Comparison of ENCODE assay signal across 8 cellular contexts in genomic region chr14:88793259-88793625, GRCh38. TPM values are rescaled to one million over a fixed set of nuclear protein-coding genes. Genes with fewer than 3 reads are reported as not detected.
DNase-seq lines count a peak whose midpoint lies in the region; ATAC-seq and TF ChIP-seq lines count a peak whose summit lies in the region.

No MANE protein-coding gene starts in this region.

- H3K27me3 ChIP-seq in DND-41 (ENCODE audit: insufficient read depth, low read length, poor library complexity) (no peaks in the 10 kb centered on the region), SU-DHL-6 (ENCODE audit: low read length) (no peaks in the 10 kb centered on the region; the same call in 1 of the 2 replicates)

- H3F3A ChIP-seq in SU-DHL-6 (ENCODE audit: insufficient read depth), result peaks cover 22% of the 10 kb centered on the region

- H3K36me3 ChIP-seq in DND-41 (ENCODE audit: insufficient read depth, low read length) (no peaks in the 10 kb centered on the region), SU-DHL-6 (ENCODE audit: low read length) (no peaks in the 10 kb centered on the region)

- H3K9me2 ChIP-seq in SU-DHL-6 (replicated peaks; ENCODE audit: insufficient read depth, low read length), result no peaks in the 10 kb centered on the region

- peaks cover 44% of the 10 kb centered on the region for H3K4me1 ChIP-seq in DND-41 (ENCODE audit: insufficient read depth, low read length)

- peak overlapping the region; percentile 81 for H3K9ac ChIP-seq in DND-41 (ENCODE audit: low read depth, low read length)
- H3K9ac ChIP-seq in SU-DHL-6 (ENCODE audit: low read length), result peak overlapping the region; percentile 75

- peak; percentile 12; the same call in 2 of the 3 replicates for ATAC-seq in DND-41 (ENCODE audit: insufficient read depth, low read depth)

- DNase-seq in DND-41, result no peak
- DNase-seq in fibroblast of the aortic adventitia (ENCODE audit: low read depth), result no peak
- DNase-seq in pons (ENCODE audit: low spot score), result peak; percentile 17
- no peak for DNase-seq in epidermal melanocyte (ENCODE audit: insufficient read length, low spot score)
- DNase-seq in NCI-H1105 treated with DMSO at 0.1 percent for 48 hours (lab: John Stamatoyannopoulos, UW), result no peak
- no peak for DNase-seq in KBM-7
- no peak for DNase-seq in stimulated activated naive CD4-positive, alpha-beta T cell treated with Interleukin-2 at 50 U/mL for 16 hours (lab: John Stamatoyannopoulos, UW)

- H4K20me1 ChIP-seq in DND-41 (ENCODE audit: insufficient read depth, low read length), result no peaks in the 10 kb centered on the region
- no peaks in the 10 kb centered on the region for H4K20me1 ChIP-seq in SU-DHL-6 (ENCODE audit: low read depth, low read length)

- H3K4me2 ChIP-seq in DND-41 (ENCODE audit: insufficient read depth, low read length) (peak overlapping the region; percentile 100), SU-DHL-6 (ENCODE audit: low read depth, low read length, poor library complexity, severe bottlenecking) (peak overlapping the region; percentile 85)

- no peaks in the 10 kb centered on the region for H3K9me3 ChIP-seq in DND-41 (ENCODE audit: insufficient read depth, low read length, severe bottlenecking)
- H3K9me3 ChIP-seq in SU-DHL-6 (ENCODE audit: insufficient read depth, low read length), result no peaks in the 10 kb centered on the region

- no peak for TF ChIP-seq CTCF in DND-41 (IDR thresholded peaks at IDR 0.05; ENCODE audit: borderline replicate concordance, extremely low read depth, low read length, poor library complexity, severe bottlenecking)
- TF ChIP-seq CTCF in SU-DHL-6 (IDR thresholded peaks at IDR 0.05; ENCODE audit: insufficient read depth, low read length, poor library complexity, severe bottlenecking), result no peak
- no peak for TF ChIP-seq CTCF in fibroblast of the aortic adventitia (IDR thresholded peaks at IDR 0.05; ENCODE audit: insufficient read depth, low read length)

- H2AFZ ChIP-seq in DND-41 (ENCODE audit: low read depth, low read length), result peak overlapping the region; percentile 91
- peak overlapping the region; percentile 100 for H2AFZ ChIP-seq in SU-DHL-6 (ENCODE audit: low read depth, low read length, severe bottlenecking)

- in situ Hi-C loops in KBM-7 (cut with MboI; ENCODE audit: low pct_unique_long_range_greater_than_20kb, low sequenced_read_pairs), result no loop called here

- H3K79me2 ChIP-seq in DND-41 (ENCODE audit: insufficient read depth, low read length) (peaks cover 16% of the 10 kb centered on the region; the same call in 1 of the 2 replicates), SU-DHL-6 (ENCODE audit: insufficient read depth, low read length) (no peaks in the 10 kb centered on the region)

- H3K4me3 ChIP-seq in DND-41 (ENCODE audit: low read depth in 1 of 2, low read length in 2 of 2) (peak overlapping the region; percentile 67 to 97; a peak in 3 of 4 replicates), SU-DHL-6 (ENCODE audit: insufficient read depth, low read length, poor library complexity, severe bottlenecking) (peak overlapping the region; percentile 87), fibroblast of the aortic adventitia (ENCODE audit: low read depth, low read length) (peak overlapping the region; percentile 71)

- H3K27ac ChIP-seq in DND-41 (ENCODE audit: low read length) (peak overlapping the region; percentile 74), SU-DHL-6 (ENCODE audit: low read depth, low read length) (no peak overlapping the region; the same call in 1 of the 2 replicates)

RNA-seq across cellular contexts. Expression of gene EML5, which starts 0.5 kb away (rescaled TPM):
- under 0.01 TPM in 1 of 2 replicates, not detected in the other for total RNA-seq in fibroblast of the aortic adventitia (ENCODE audit: low replicate concordance)

RNA-seq across cellular contexts. Expression of gene TTC8, which starts 31.2 kb away (rescaled TPM):
- total RNA-seq in fibroblast of the aortic adventitia (ENCODE audit: low replicate concordance), result 32.8 and 62.6 TPM in 2 replicates
